ENCODE assay signal across 1 cellular context in genomic region chr15:98648654-98649537, GRCh38.
A peak's percentile ranks its signal among the peaks of the same experiment; 100 is the strongest.
TF ChIP-seq lines count a peak whose summit lies in the region.

No MANE protein-coding gene starts in this region.

TF ChIP-seq in H1, 55 proteins besides CTCF, POLR2A, EP300 and RAD21:
- TF ChIP-seq ASH2L (IDR thresholded peaks at IDR 0.05; ENCODE audit: low read length) (peak; percentile 70), SIRT6 (IDR thresholded peaks at IDR 0.05; ENCODE audit: low read length) (no peak), CHD2 (IDR thresholded peaks at IDR 0.05; ENCODE audit: low read length) (no peak), POU5F1 (IDR thresholded peaks at IDR 0.05; ENCODE audit: low read depth, low read length) (no peak), RNF2 (IDR thresholded peaks at IDR 0.05; ENCODE audit: borderline replicate concordance, low read depth, low read length, missing control alignments, poor library complexity, severe bottlenecking) (no peak), MAX (IDR thresholded peaks at IDR 0.05) (no peak), CREB1 (IDR thresholded peaks at IDR 0.05) (no peak), RBBP5 (IDR thresholded peaks at IDR 0.05; ENCODE audit: borderline replicate concordance, low read depth, low read length) (peak; percentile 56; the same call in 1 of the 2 replicates), PHF8 (conservative IDR thresholded peaks at IDR 0.05; ENCODE audit: low read depth, low read length) (0 out of 2 replicates have a peak, but pooled peaks have one; percentile 37), KDM4A (IDR thresholded peaks at IDR 0.05; ENCODE audit: low read depth, low read length, severe bottlenecking) (peak; percentile 64), SIX5 (IDR thresholded peaks at IDR 0.05; ENCODE audit: low read depth, low read length) (no peak), ATF2 (IDR thresholded peaks at IDR 0.05; ENCODE audit: low read length) (no peak), BRCA1 (IDR thresholded peaks at IDR 0.05; ENCODE audit: low read depth, low read length) (no peak), SIN3A (conservative IDR thresholded peaks at IDR 0.05 in 1 of 2, IDR thresholded peaks at IDR 0.05 in 1 of 2; ENCODE audit: low read depth in 1 of 2, low read length in 2 of 2) (no peak), RXRA (IDR thresholded peaks at IDR 0.05; ENCODE audit: insufficient read depth, low read depth, low read length) (no peak)
